ENCODE assay signal across 28 cellular contexts in the genomic region with DNA sequence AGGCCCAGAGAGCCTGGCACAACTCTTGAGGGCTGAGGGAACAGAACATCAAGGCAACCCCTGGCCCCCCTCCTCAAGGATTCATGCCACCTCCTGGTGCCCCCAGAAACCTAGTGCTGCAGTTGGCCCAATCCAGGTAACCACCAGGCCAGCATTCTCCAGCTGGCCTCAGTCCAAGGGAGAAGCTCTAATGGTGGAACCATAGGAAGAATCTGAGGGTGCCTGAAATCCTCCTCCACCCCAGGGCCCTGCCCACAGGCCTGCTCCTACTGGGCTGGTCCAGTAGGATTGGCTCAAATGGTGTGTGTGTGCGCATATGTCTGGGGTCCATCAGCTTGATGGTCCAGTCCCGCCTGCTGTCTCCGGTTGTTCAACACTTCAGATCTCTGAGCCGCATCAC. TPM values are rescaled to one million over a fixed set of nuclear protein-coding genes. Genes with fewer than 3 reads are reported as not detected.
DNase-seq lines count a peak whose midpoint lies in the region; ATAC-seq, FAIRE-seq and TF ChIP-seq lines count a peak whose summit lies in the region.
"Had no signal": no experiment of that assay in that cellular context is flagged by ENCODE, and none has a peak within 500 bp of the region (broad histone marks: within the 10 kb centered on the region; RNA-seq: fewer than 3 reads in every experiment).

No MANE protein-coding gene starts in this region.

- TF ChIP-seq POLR2A in esophagus squamous epithelium (IDR thresholded peaks at IDR 0.05) (no peak), gastrocnemius medialis (IDR thresholded peaks at IDR 0.05) (no peak)

- no peak overlapping the region for H3K4me3 Mint-ChIP-seq in osteocyte (ENCODE audit: unreplicated experiment)
- H3K4me3 Mint-ChIP-seq: activated naive CD8-positive, alpha-beta T cell; H9; nephron; T-helper 17 cell had no signal

- H3K4me3 ChIP-seq in heart right ventricle: no peak overlapping the region
- no peak overlapping the region for H3K4me3 ChIP-seq in esophagus squamous epithelium
- H3K4me3 ChIP-seq in gastrocnemius medialis: no peak overlapping the region
- H3K4me3 ChIP-seq in small intestine (ENCODE audit: low read depth in 1 of 2, low read length in 2 of 2): no peak overlapping the region
- H3K4me3 ChIP-seq: cardiac muscle cell, coronary artery, esophagus muscularis mucosa, lung had no signal

- peaks cover 8 to 44% (median 31%) of the 10 kb centered on the region in 9 donors for H3K4me1 ChIP-seq in heart right ventricle
- peaks cover 36 to 88% (median 42%) of the 10 kb centered on the region in 3 donors for H3K4me1 ChIP-seq in esophagus squamous epithelium
- peaks cover 43 to 45% of the 10 kb centered on the region in 2 donors for H3K4me1 ChIP-seq in gastrocnemius medialis
- H3K4me1 ChIP-seq in small intestine (ENCODE audit: control insufficient read depth in 2 of 2, insufficient read depth in 1 of 2, low read depth in 1 of 2, low read length in 1 of 2): peaks cover 0 to 4% of the 10 kb centered on the region in 2 donors
- H3K4me1 ChIP-seq: BE2C had no signal

- H3K9me3 Mint-ChIP-seq in osteocyte (ENCODE audit: unreplicated experiment): no peaks in the 10 kb centered on the region

- H3K27ac Mint-ChIP-seq in osteocyte (ENCODE audit: unreplicated experiment): no peak overlapping the region

- WGBS in heart right ventricle, 2 donors: 96 to 99% methylated on average over 4 of the region's 4 CpGs
- WGBS in esophagus squamous epithelium, 2 donors: 93 to 96% methylated on average over 4 of the region's 4 CpGs
- WGBS in small intestine, 3 donors: 95 to 100% (median 97%) methylated on average over 4 of the region's 4 CpGs

- peaks cover 7% of the 10 kb centered on the region for H3K36me3 Mint-ChIP-seq in osteocyte (ENCODE audit: unreplicated experiment)

- in situ Hi-C loops in gastrocnemius medialis (cut with MboI; ENCODE audit: low sequenced_read_pairs in 4 of 4): no loop called here

- no peaks in the 10 kb centered on the region for H3K9me3 ChIP-seq in heart right ventricle
- no peaks in the 10 kb centered on the region for H3K9me3 ChIP-seq in esophagus squamous epithelium
- H3K9me3 ChIP-seq in gastrocnemius medialis: no peaks in the 10 kb centered on the region
- H3K9me3 ChIP-seq in small intestine (ENCODE audit: control insufficient read depth, low read depth): no peaks in the 10 kb centered on the region
- H3K9me3 ChIP-seq: BE2C, esophagus muscularis mucosa had no signal

- intact Hi-C loops in heart right ventricle (cut with DNase I): no loop called here
- intact Hi-C loops in left cardiac atrium (cut with DNase I): no loop called here
- intact Hi-C loops in esophagus squamous epithelium (cut with DNase I): no loop called here
- intact Hi-C loops in gastrocnemius medialis (cut with DNase I; ENCODE audit: low total_unique reads): no loop called here

- H3K27me3 Mint-ChIP-seq in osteocyte (ENCODE audit: unreplicated experiment): no peaks in the 10 kb centered on the region
- H3K27me3 Mint-ChIP-seq: activated naive CD8-positive, alpha-beta T cell; T-helper 17 cell had no signal

- H3K27ac ChIP-seq in heart right ventricle (peak overlapping the region in 2 of 10 donors; percentile 4 to 44), esophagus squamous epithelium (peak overlapping the region; percentile 0 to 98 (median 44)), gastrocnemius medialis (peak overlapping the region; percentile 50 to 79 (median 56)), small intestine (ENCODE audit: low read depth in 1 of 2, low read length in 1 of 2) (no peak overlapping the region)
- H3K27ac ChIP-seq: cardiac muscle cell, coronary artery, esophagus muscularis mucosa had no signal

- H3K27me3 ChIP-seq in heart right ventricle: no peaks in the 10 kb centered on the region
- H3K27me3 ChIP-seq in esophagus squamous epithelium: no peaks in the 10 kb centered on the region
- H3K27me3 ChIP-seq in gastrocnemius medialis: no peaks in the 10 kb centered on the region
- H3K27me3 ChIP-seq in small intestine (ENCODE audit: control insufficient read depth in 2 of 2, insufficient read depth in 2 of 2, low read length in 2 of 2): no peaks in the 10 kb centered on the region
- H3K27me3 ChIP-seq: BE2C, cardiac muscle cell, esophagus muscularis mucosa had no signal

- no peak for DNase-seq in heart right ventricle
- no peak for DNase-seq in left cardiac atrium
- no peak for DNase-seq in esophagus squamous epithelium (lab: John Stamatoyannopoulos, UW)
- no peak for DNase-seq in gastrocnemius medialis
- no peak for DNase-seq in small intestine
- no peak for DNase-seq in osteocyte (ENCODE audit: extremely low spot score, unreplicated experiment)
- DNase-seq: ACHN; activated CD4-positive, alpha-beta T cell treated with anti-CD3 and anti-CD28 coated beads, Interleukin-2, amount 50 U/mL, for 48 hours; BE2C; H9; NCI-H1417 treated with DMSO at 0.1 percent for 48 hours; NCI-H2081; NCI-H2227 treated with DMSO at 0.1 percent for 48 hours; stimulated activated CD4-positive, alpha-beta T cell treated with anti-CD3 and anti-CD28 coated beads, Interleukin-15, amount 100 ng/mL, for 24 hours; stimulated activated naive CD4-positive, alpha-beta T cell treated with Interleukin-2 at 50 U/mL for 16 hours; T-helper 17 cell had no signal

- TF ChIP-seq CTCF in heart right ventricle (IDR thresholded peaks at IDR 0.05): no peak
- no peak for TF ChIP-seq CTCF in esophagus squamous epithelium (IDR thresholded peaks at IDR 0.05)
- no peak for TF ChIP-seq CTCF in gastrocnemius medialis (IDR thresholded peaks at IDR 0.05 in 4 of 5, conservative IDR thresholded peaks at IDR 0.05 in 1 of 5)
- TF ChIP-seq CTCF in osteocyte (IDR thresholded peaks at IDR 0.05): no peak

- H3K36me3 ChIP-seq in heart right ventricle (peaks cover 0 to 54% (median 33%) of the 10 kb centered on the region in 9 donors), esophagus squamous epithelium (peaks cover 0 to 35% (median 11%) of the 10 kb centered on the region in 3 donors), gastrocnemius medialis (peaks cover 0 to 23% of the 10 kb centered on the region in 2 donors), small intestine (ENCODE audit: control insufficient read depth in 2 of 2, insufficient read depth in 2 of 2, low read length in 2 of 2) (no peaks in the 10 kb centered on the region)

- no peak for FAIRE-seq in small intestine (lab: Jason Lieb, UNC)
- FAIRE-seq: GM18507, islet of Langerhans had no signal

- ATAC-seq in heart right ventricle (peak in 5 of 8 donors; percentile 3 to 25 (median 17)), left cardiac atrium (no peak), gastrocnemius medialis (no peak), HG03432 (IDR thresholded peaks at IDR 0.05; ENCODE audit: unreplicated experiment) (no peak), HG03521 (IDR thresholded peaks at IDR 0.05; ENCODE audit: unreplicated experiment) (no peak)
- ATAC-seq: activated CD4-positive, CD25-positive, alpha-beta regulatory T cell treated with anti-CD3 and anti-CD28 coated beads, Interleukin-2, amount 50 U/mL, for 24 hours; sciatic nerve; T-helper 17 cell had no signal

- peaks cover 15% of the 10 kb centered on the region for H3K4me1 Mint-ChIP-seq in osteocyte (ENCODE audit: unreplicated experiment)

RNA-seq across cellular contexts. Expression of gene HYAL2, which starts 7.7 kb away (rescaled TPM):
- total RNA-seq in heart right ventricle (10 to 100 TPM; 25.1 to 94.0 (median 35.2) TPM), left cardiac atrium (100 to 1,000 TPM in 1 of 2 donors, 10 to 100 TPM in 1; 53.4 to 103 TPM), esophagus squamous epithelium (10 to 100 TPM; 36.7 to 68.9 (median 51.5) TPM), gastrocnemius medialis (10 to 100 TPM; 47.0 to 69.8 (median 65.4) TPM), osteocyte (34.1 and 37.0 TPM in 2 replicates)
- polyA plus RNA-seq in heart right ventricle (100 to 1,000 TPM in 1 of 2 donors, 10 to 100 TPM in 1; 86.5 to 135 TPM), small intestine (100 to 1,000 TPM in 1 of 3 donors, 10 to 100 TPM in 2; 11.0 to 124 (median 15.1) TPM)

RNA-seq across cellular contexts. Expression of gene HYAL1, which starts 11.4 kb away (rescaled TPM):
- 100 to 1,000 TPM in 1 of 10 donors, 10 to 100 TPM in 9; 48.8 to 120 (median 66.7) TPM for total RNA-seq in heart right ventricle
- 10 to 100 TPM; 41.0 to 70.5 TPM for polyA plus RNA-seq in heart right ventricle
- total RNA-seq in left cardiac atrium: 10 to 100 TPM; 24.6 to 26.6 TPM
- total RNA-seq in esophagus squamous epithelium: 1 to 10 TPM; 1.8 to 8.9 (median 4.8) TPM
- 10 to 100 TPM in 2 of 4 donors, 1 to 10 TPM in 2; 3.6 to 14.6 (median 9.1) TPM for total RNA-seq in gastrocnemius medialis
- polyA plus RNA-seq in small intestine: 10 to 100 TPM in 1 of 3 donors, 1 to 10 TPM in 2; 1.1 to 11.1 (median 4.5) TPM
- 0.60 and 0.83 TPM in 2 replicates for total RNA-seq in osteocyte

RNA-seq across cellular contexts. Expression of gene TUSC2, which starts 13.2 kb away (rescaled TPM):
- total RNA-seq in heart right ventricle (10 to 100 TPM; 23.7 to 34.9 (median 26.9) TPM), left cardiac atrium (10 to 100 TPM; 26.2 to 27.5 TPM), esophagus squamous epithelium (10 to 100 TPM; 16.0 to 42.9 (median 27.4) TPM), gastrocnemius medialis (10 to 100 TPM; 38.5 to 72.7 (median 51.5) TPM), osteocyte (16.9 and 18.3 TPM in 2 replicates)
- polyA plus RNA-seq in heart right ventricle (10 to 100 TPM; 27.4 to 59.1 TPM), small intestine (10 to 100 TPM; 29.8 to 46.2 (median 31.3) TPM)

RNA-seq across cellular contexts. Expression of gene HYAL3, which starts 15.6 kb away (rescaled TPM):
- 1 to 10 TPM in 8 of 10 donors, under 1 TPM in 2; 0.80 to 3.0 (median 1.9) TPM for total RNA-seq in heart right ventricle
- polyA plus RNA-seq in heart right ventricle: 1 to 10 TPM; 2.0 to 2.8 TPM
- total RNA-seq in left cardiac atrium: 1 to 10 TPM; 1.7 to 1.8 TPM
- total RNA-seq in esophagus squamous epithelium: 1 to 10 TPM; 5.3 to 7.9 (median 5.8) TPM
- 1 to 10 TPM in 3 of 4 donors, not detected in 1; 1.1 to 2.3 (median 1.2) TPM for total RNA-seq in gastrocnemius medialis
- 1 to 10 TPM; 1.6 to 4.1 (median 2.7) TPM for polyA plus RNA-seq in small intestine
- total RNA-seq in osteocyte: 2.3 and 3.0 TPM in 2 replicates

RNA-seq across cellular contexts. Expression of gene NAA80, which starts 15.6 kb away (rescaled TPM):
- total RNA-seq in heart right ventricle: 10 to 100 TPM in 1 of 10 donors, 1 to 10 TPM in 9; 7.7 to 11.1 (median 8.2) TPM
- polyA plus RNA-seq in heart right ventricle: 10 to 100 TPM in 1 of 2 donors, 1 to 10 TPM in 1; 6.4 to 13.5 TPM
- 1 to 10 TPM; 5.8 to 7.2 TPM for total RNA-seq in left cardiac atrium
- 10 to 100 TPM in 1 of 4 donors, 1 to 10 TPM in 3; 6.0 to 16.2 (median 7.7) TPM for total RNA-seq in esophagus squamous epithelium
- total RNA-seq in gastrocnemius medialis: 10 to 100 TPM; 12.5 to 22.1 (median 14.8) TPM
- polyA plus RNA-seq in small intestine: 1 to 10 TPM; 2.4 to 8.5 (median 6.5) TPM
- total RNA-seq in osteocyte: 14.3 and 16.2 TPM in 2 replicates

Comparison
In these comparisons a context has a peak if more than half of its experiments do, and no peak if none do; other contexts are left out.
1. ATAC-seq: peak in heart right ventricle (5 of 8); none in left cardiac atrium (0 of 2), gastrocnemius medialis (0 of 2), HG03432 (single experiment) and HG03521 (single experiment).
2. H3K27ac ChIP-seq: peak in esophagus squamous epithelium (4 of 4) and gastrocnemius medialis (4 of 4); none in small intestine (0 of 2).